Comparison of ENCODE assay signal across 21 cellular contexts in the genomic region with DNA sequence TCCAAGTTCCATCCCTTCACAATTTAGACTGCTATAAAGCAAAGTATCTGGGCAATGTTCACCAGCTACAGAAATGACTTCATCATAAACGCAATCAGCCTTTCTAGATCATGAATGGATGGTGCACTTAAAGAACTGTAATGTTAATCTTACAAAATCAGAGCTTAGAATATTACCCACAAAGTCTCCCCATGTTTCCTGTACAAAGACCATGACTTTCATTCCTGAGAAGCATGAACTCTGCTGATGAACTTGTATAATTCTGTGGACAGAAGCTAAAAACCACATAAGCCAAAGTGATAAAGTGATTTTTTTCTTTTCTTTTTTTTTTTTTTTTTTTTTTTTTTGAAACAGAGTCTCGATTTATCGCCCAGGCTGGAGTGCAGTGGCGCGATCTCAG.
"Had no signal": no experiment of that assay in that cellular context is flagged by ENCODE, and none has a peak within 500 bp of the region (broad histone marks: within the 10 kb centered on the region; RNA-seq: fewer than 3 reads in every experiment).

No MANE protein-coding gene starts in this region.

- H3K27ac ChIP-seq: SJSA1, SK-N-MC had no signal

- H3K36me3 ChIP-seq: MG63, SJSA1 had no signal

- H3K4me3 ChIP-seq: MG63, SJSA1, SK-N-MC had no signal

- H3K4me1 ChIP-seq: SJSA1 had no signal

- H3K9me3 ChIP-seq: MG63, SJSA1 had no signal

- DNase-seq: Karpas-422, KG1, MG63, NCI-H1092 treated with DMSO at 0.1 percent for 48 hours, NCI-H1436, NCI-H187, NCI-H2029, NCI-H2081 treated with DMSO at 0.1 percent for 48 hours, NCI-H2171, NCI-H226, NCI-H446, NCI-H510A, NCI-H524 treated with DMSO at 0.1 percent for 48 hours, NCI-H69, NCI-H774, Right ventricle myocardium superior, RPMI8226, SIG-M5 had no signal

- FAIRE-seq: RCC 7860 had no signal

- H3K27me3 ChIP-seq: MG63, SJSA1 had no signal
